Comparison of ENCODE assay signal across 8 cellular contexts in the genomic region with DNA sequence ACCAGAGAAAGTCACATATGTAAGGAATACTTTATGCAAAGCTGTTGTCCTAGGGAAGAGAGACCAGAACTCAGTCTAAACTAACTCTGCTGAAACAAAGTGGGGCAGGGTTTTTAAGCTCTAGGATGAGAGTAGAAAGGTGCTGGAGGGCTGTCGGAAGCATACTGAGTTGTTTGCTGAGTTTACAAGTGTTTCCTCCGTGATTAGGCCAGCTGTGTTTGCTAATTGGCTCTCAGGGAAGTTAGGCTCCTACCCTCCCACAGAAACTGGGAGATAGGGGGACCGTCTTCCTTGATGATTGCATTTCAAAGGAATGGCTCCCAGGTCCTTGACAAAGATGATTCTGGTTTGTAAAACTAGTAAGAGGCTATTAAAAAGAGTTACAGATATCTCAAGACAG. TPM values are rescaled to one million over a fixed set of nuclear protein-coding genes. Genes with fewer than 3 reads are reported as not detected.
A peak's percentile ranks its signal among the peaks of the same experiment; 100 is the strongest.
DNase-seq lines count a peak whose midpoint lies in the region; ATAC-seq, FAIRE-seq and TF ChIP-seq lines count a peak whose summit lies in the region.
"Had no signal": no experiment of that assay in that cellular context is flagged by ENCODE, and none has a peak within 500 bp of the region (broad histone marks: within the 10 kb centered on the region; RNA-seq: fewer than 3 reads in every experiment).

No MANE protein-coding gene starts in this region.

- TF ChIP-seq CTCF in bronchial epithelial cell (IDR thresholded peaks at IDR 0.05; ENCODE audit: insufficient read depth, low read length, severe bottlenecking), result no peak
- no peak for TF ChIP-seq CTCF in nephron progenitor cell (IDR thresholded peaks at IDR 0.05)
- no peak for TF ChIP-seq CTCF in gastrocnemius medialis (IDR thresholded peaks at IDR 0.05 in 4 of 5, conservative IDR thresholded peaks at IDR 0.05 in 1 of 5)

- no peaks in the 10 kb centered on the region for H3K9me3 ChIP-seq in gastrocnemius medialis

- ATAC-seq in GM21381 (IDR thresholded peaks at IDR 0.05; ENCODE audit: unreplicated experiment) (no peak), gastrocnemius medialis (no peak)

- H3K36me3 ChIP-seq in bronchial epithelial cell (ENCODE audit: control insufficient read depth, insufficient read depth, low read length) (no peaks in the 10 kb centered on the region), gastrocnemius medialis (no peaks in the 10 kb centered on the region)

- H3K4me3 Mint-ChIP-seq in nephron progenitor cell, result peak overlapping the region; percentile 79

- H3K27me3 ChIP-seq in bronchial epithelial cell (ENCODE audit: control insufficient read depth, insufficient read depth, low read length) (no peaks in the 10 kb centered on the region), gastrocnemius medialis (peaks cover 0 to 5% (median 0%) of the 10 kb centered on the region in 3 donors)

- H3K4me1 ChIP-seq in gastrocnemius medialis, result no peaks in the 10 kb centered on the region

- H3K4me3 ChIP-seq in bronchial epithelial cell (ENCODE audit: low read depth, low read length) (peak overlapping the region; percentile 88), gastrocnemius medialis (peak overlapping the region in 1 of 4 donors; percentile 63)

- intact Hi-C loops in gastrocnemius medialis (cut with DNase I; ENCODE audit: low total_unique reads), result no loop called here

- FAIRE-seq in bronchial epithelial cell (lab: Jason Lieb, UNC), result no peak

- H3K4me1 Mint-ChIP-seq in nephron progenitor cell, result peaks cover 26% of the 10 kb centered on the region

- in situ Hi-C loops in gastrocnemius medialis (cut with MboI; ENCODE audit: low sequenced_read_pairs in 4 of 4), result no loop called here

- no peaks in the 10 kb centered on the region for H3K9me3 Mint-ChIP-seq in nephron progenitor cell

- H3K27me3 Mint-ChIP-seq in nephron progenitor cell (ENCODE audit: low read depth, poor library complexity), result peaks cover 66% of the 10 kb centered on the region

- no peak for TF ChIP-seq POLR2A in gastrocnemius medialis (IDR thresholded peaks at IDR 0.05)

- DNase-seq in EL (peak; percentile 10), LHCN-M2 (ENCODE audit: low read depth) (peak; percentile 34), bronchial epithelial cell (ENCODE audit: low read depth) (peak; percentile 67), nephron progenitor cell (no peak), gastrocnemius medialis (no peak), dermis blood vessel endothelial cell (no peak)
- DNase-seq: NCI-H446 had no signal

- H3K36me3 Mint-ChIP-seq in nephron progenitor cell (ENCODE audit: low read depth), result no peaks in the 10 kb centered on the region

- H3K27ac Mint-ChIP-seq in nephron progenitor cell, result no peak overlapping the region

- H3K27ac ChIP-seq in gastrocnemius medialis, result no peak overlapping the region

RNA-seq across cellular contexts. Expression of a gene that starts 24.4 kb away (rescaled TPM):
- total RNA-seq in LHCN-M2 (2014; rRNA removed) (0.86 TPM in 1 of 2 replicates, not detected in the other), bronchial epithelial cell (0.79 and 1.2 TPM in 2 replicates), gastrocnemius medialis (not detected), dermis blood vessel endothelial cell (not detected in 2 replicates)
- 0.39 TPM for polyA plus RNA-seq in LHCN-M2 (2012)

Comparison
In these comparisons a context has a peak if more than half of its experiments do, and no peak if none do; other contexts are left out.
1. DNase-seq: peak in EL (single experiment), LHCN-M2 (single experiment) and bronchial epithelial cell (single experiment); none in nephron progenitor cell (single experiment), gastrocnemius medialis (0 of 2) and dermis blood vessel endothelial cell (single experiment).